ENCODE assay signal across 10 cellular contexts in the genomic region with DNA sequence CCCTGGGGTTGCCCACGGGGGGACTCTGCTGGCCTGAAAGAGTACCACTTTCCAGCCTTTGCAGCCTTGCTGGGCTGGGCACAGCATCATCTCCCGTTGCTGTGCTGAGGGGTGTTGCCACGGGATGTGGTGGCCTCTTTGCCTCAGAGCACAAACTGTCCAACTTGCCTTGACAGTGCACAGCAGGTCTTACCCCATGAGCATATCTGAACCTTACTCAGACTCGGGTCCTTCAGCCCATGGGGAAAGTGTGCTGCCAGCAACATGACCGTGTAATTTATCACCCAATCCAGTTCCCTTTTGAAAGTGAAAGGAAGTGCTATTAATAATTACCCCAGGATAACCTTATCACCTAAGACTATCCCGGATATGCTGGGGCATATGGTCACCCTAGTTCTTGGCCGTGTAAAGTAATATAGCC. TPM values are rescaled to one million over a fixed set of nuclear protein-coding genes. Genes with fewer than 3 reads are reported as not detected.
DNase-seq lines count a peak whose midpoint lies in the region; ATAC-seq and TF ChIP-seq lines count a peak whose summit lies in the region.
"Had no signal": no experiment of that assay in that cellular context is flagged by ENCODE, and none has a peak within 500 bp of the region (broad histone marks: within the 10 kb centered on the region; RNA-seq: fewer than 3 reads in every experiment).

No MANE protein-coding gene starts in this region.

- intact Hi-C loops in heart right ventricle (cut with DNase I) (loop anchor here in 1 of 10 donors (10.0 kb wide), 1 partner anchor 61 kb away; no protein-coding TSS in a partner anchor), upper lobe of right lung (cut with DNase I) (no loop called here)

- DNase-seq in NOMO-1 (lab: John Stamatoyannopoulos, UW; ENCODE audit: unreplicated experiment in 2 of 2) (peak; percentile 20 to 33), NOMO-1 treated with dmso at 0.1 percent for 144 hours (lab: John Stamatoyannopoulos, UW; ENCODE audit: unreplicated experiment) (no peak), heart right ventricle (no peak), upper lobe of right lung (peak; percentile 73), suprapubic skin (ENCODE audit: low spot score in 2 of 2) (no peak), MM.1S (no peak)
- DNase-seq in central memory CD4-positive, alpha-beta T cell: no peak
- DNase-seq: T-helper 9 cell had no signal

- H3K36me3 ChIP-seq in heart right ventricle: peaks cover 0 to 33% (median 0%) of the 10 kb centered on the region in 9 donors
- H3K36me3 ChIP-seq in upper lobe of right lung: no peaks in the 10 kb centered on the region
- no peaks in the 10 kb centered on the region for H3K36me3 ChIP-seq in suprapubic skin
- H3K36me3 ChIP-seq in MM.1S (replicated peaks; ENCODE audit: insufficient read depth, low read length): no peaks in the 10 kb centered on the region

- WGBS in heart right ventricle, 2 donors: 29 to 33% methylated on average over 7 of the region's 7 CpGs
- 62% methylated on average over 7 of the region's 7 CpGs for WGBS in suprapubic skin

- TF ChIP-seq CTCF in heart right ventricle (IDR thresholded peaks at IDR 0.05) (no peak), upper lobe of right lung (IDR thresholded peaks at IDR 0.05) (no peak), suprapubic skin (IDR thresholded peaks at IDR 0.05) (no peak), MM.1S (IDR thresholded peaks at IDR 0.05; ENCODE audit: low read length) (no peak)

- no peak overlapping the region for H3K4me3 ChIP-seq in heart right ventricle
- H3K4me3 ChIP-seq in upper lobe of right lung: no peak overlapping the region
- H3K4me3 ChIP-seq in suprapubic skin: no peak overlapping the region
- H3K4me3 ChIP-seq in MM.1S (ENCODE audit: low read length): no peak overlapping the region

- H3K27ac ChIP-seq in heart right ventricle (peak overlapping the region in 2 of 10 donors; percentile 2), upper lobe of right lung (no peak overlapping the region), suprapubic skin (no peak overlapping the region), MM.1S (ENCODE audit: low read length) (no peak overlapping the region)
- H3K27ac ChIP-seq: 22Rv1 had no signal

- H3K4me1 ChIP-seq in heart right ventricle: peaks cover 0 to 54% (median 27%) of the 10 kb centered on the region in 9 donors
- H3K4me1 ChIP-seq in upper lobe of right lung: peaks cover 10% of the 10 kb centered on the region
- H3K4me1 ChIP-seq in suprapubic skin: peaks cover 11% of the 10 kb centered on the region
- peaks cover 6% of the 10 kb centered on the region for H3K4me1 ChIP-seq in MM.1S (ENCODE audit: low read length)

- H3K9me2 ChIP-seq in MM.1S (replicated peaks; ENCODE audit: insufficient read depth, low read length): no peaks in the 10 kb centered on the region

- H3K4me2 ChIP-seq in MM.1S (ENCODE audit: low read depth, low read length): no peak overlapping the region

- ATAC-seq in HG03521 (IDR thresholded peaks at IDR 0.05; ENCODE audit: unreplicated experiment) (peak; percentile 59), heart right ventricle (peak; percentile 42 to 90 (median 68)), upper lobe of right lung (peak; percentile 96)

- no peak overlapping the region for H3K9ac ChIP-seq in MM.1S (ENCODE audit: low read length)

- H3K79me2 ChIP-seq in MM.1S (ENCODE audit: low read length): no peaks in the 10 kb centered on the region

- no peaks in the 10 kb centered on the region for H3K9me3 ChIP-seq in heart right ventricle
- H3K9me3 ChIP-seq in upper lobe of right lung: no peaks in the 10 kb centered on the region
- H3K9me3 ChIP-seq in suprapubic skin: no peaks in the 10 kb centered on the region
- no peaks in the 10 kb centered on the region for H3K9me3 ChIP-seq in MM.1S (replicated peaks; ENCODE audit: insufficient read depth, low read length)

- no peak for TF ChIP-seq EP300 in suprapubic skin (IDR thresholded peaks at IDR 0.05)

- H2AFZ ChIP-seq in MM.1S (ENCODE audit: low read length): no peak overlapping the region

- no peak for TF ChIP-seq POLR2A in suprapubic skin (IDR thresholded peaks at IDR 0.05)

- H3F3A ChIP-seq in MM.1S (ENCODE audit: insufficient read depth, low read length): no peaks in the 10 kb centered on the region

- no peaks in the 10 kb centered on the region for H3K27me3 ChIP-seq in heart right ventricle
- no peaks in the 10 kb centered on the region for H3K27me3 ChIP-seq in upper lobe of right lung
- no peaks in the 10 kb centered on the region for H3K27me3 ChIP-seq in suprapubic skin
- no peaks in the 10 kb centered on the region for H3K27me3 ChIP-seq in MM.1S (replicated peaks; ENCODE audit: insufficient read depth, low read length)

- H4K20me1 ChIP-seq in MM.1S (ENCODE audit: insufficient read depth, low read length): no peaks in the 10 kb centered on the region

RNA-seq across cellular contexts. Expression of gene TBXAS1, which starts 46.8 kb away (rescaled TPM):
- total RNA-seq in heart right ventricle (10 to 100 TPM in 1 of 10 donors, 1 to 10 TPM in 9; 1.7 to 17.7 (median 3.7) TPM), upper lobe of right lung (65.4 TPM), suprapubic skin (1 to 10 TPM; 1.4 to 2.4 (median 2.1) TPM)
- polyA plus RNA-seq in heart right ventricle: 1 to 10 TPM; 2.5 to 4.8 TPM

Comparison
In these comparisons a context has a peak if more than half of its experiments do, and no peak if none do; other contexts are left out.
1. DNase-seq: peak in NOMO-1 (2 of 2) and upper lobe of right lung (single experiment); none in NOMO-1 treated with dmso at 0.1 percent for 144 hours (single experiment), heart right ventricle (0 of 2), suprapubic skin (0 of 2), MM.1S (single experiment) and central memory CD4-positive, alpha-beta T cell (single experiment).
2. Peak in every context shown above with its lines, with median percentiles within 50 percentile points of each other: ATAC-seq.